Comparison of ENCODE assay signal across 10 cellular contexts in genomic region chr4:40991908-40992307, GRCh38.
DNase-seq lines count a peak whose midpoint lies in the region; ATAC-seq and TF ChIP-seq lines count a peak whose summit lies in the region.
"Had no signal": no experiment of that assay in that cellular context is flagged by ENCODE, and none has a peak within 500 bp of the region (broad histone marks: within the 10 kb centered on the region; RNA-seq: fewer than 3 reads in every experiment).

No MANE protein-coding gene starts in this region.

- no TSS peak for BruUV-seq in mammary epithelial cell (replicated peaks; lab: Mats Ljungman, UMichigan)

- no peaks in the 10 kb centered on the region for H3K36me3 ChIP-seq in mammary epithelial cell (ENCODE audit: insufficient read depth, low read length)

- no peak overlapping the region for H3K4me3 ChIP-seq in mammary epithelial cell (replicated peaks in 1 of 3; ENCODE audit: insufficient read depth in 1 of 3, low read depth in 2 of 3, low read length in 3 of 3)

- CTCF ChIA-PET in mammary epithelial cell (lab: Charles Lee; ENCODE audit: low non-redundant PET) = no interaction called here

- H3K4me1 ChIP-seq in mammary epithelial cell (ENCODE audit: insufficient read depth, low read length) = peaks cover 56% of the 10 kb centered on the region

- DNase-seq in GM13977 (ENCODE audit: low spot score) (peak; percentile 32), mammary epithelial cell (no peak), NCI-H128 (lab: John Stamatoyannopoulos, UW; ENCODE audit: unreplicated experiment) (no peak), NCI-H1930 (lab: John Stamatoyannopoulos, UW) (no peak), ureter (ENCODE audit: low spot score) (no peak), SHP77 treated with DMSO at 0.1 percent for 48 hours (lab: John Stamatoyannopoulos, UW) (no peak)
- DNase-seq: naive B cell, NCI-H526 had no signal

- dilution Hi-C loops in mammary epithelial cell (cut with HindIII; ENCODE audit: low sequenced_read_pairs) = loop anchor here (25.0 kb wide), 1 partner anchor 220 kb away; the partner anchor contains the start of gene APBB2

- H3K79me2 ChIP-seq in mammary epithelial cell (ENCODE audit: insufficient read depth, low read length) = peaks cover 54% of the 10 kb centered on the region

- no peaks in the 10 kb centered on the region for H3K9me3 ChIP-seq in mammary epithelial cell (replicated peaks; ENCODE audit: insufficient read depth, low read length)

- 92% methylated on average over 2 of the region's 3 CpGs for WGBS in mammary epithelial cell (ENCODE audit: low coverage, missing lambda C conversion rate)

- H3K27me3 ChIP-seq in mammary epithelial cell (ENCODE audit: insufficient read depth, low read length) = no peaks in the 10 kb centered on the region

- no peak overlapping the region for H2AFZ ChIP-seq in mammary epithelial cell (ENCODE audit: low read depth, low read length)

- ATAC-seq in GM21390 (IDR thresholded peaks at IDR 0.05; ENCODE audit: unreplicated experiment) = peak; percentile 57
- peak; percentile 57 for ATAC-seq in HG03097 (IDR thresholded peaks at IDR 0.05; ENCODE audit: low FRiP score, unreplicated experiment)

- no peaks in the 10 kb centered on the region for H4K20me1 ChIP-seq in mammary epithelial cell (ENCODE audit: insufficient read depth, low read length)

- intact Hi-C loops in mammary epithelial cell (cut with micrococcal nuclease) = loop anchor here (5.0 kb wide), 3 partner anchors 135 to 170 kb away; no protein-coding TSS in a partner anchor

- in situ Hi-C loops in GM13977 (cut with MboI; ENCODE audit: low pct_unique_long_range_greater_than_20kb, low sequenced_read_pairs, unreplicated experiment) (no loop called here), mammary epithelial cell (cut with MboI; ENCODE audit: low sequenced_read_pairs in 2 of 2) (no loop called here)

- H3K27ac ChIP-seq in mammary epithelial cell (ENCODE audit: insufficient read depth, low read depth, low read length) = peak overlapping the region; percentile 97

- no peak overlapping the region for H3K4me2 ChIP-seq in mammary epithelial cell (ENCODE audit: insufficient read depth, low read depth, low read length)

- TF ChIP-seq CTCF in GM13977 (IDR thresholded peaks at IDR 0.05; ENCODE audit: extremely low read depth, insufficient read depth, missing control alignments) = no peak
- TF ChIP-seq CTCF in mammary epithelial cell (conservative IDR thresholded peaks at IDR 0.05 in 1 of 2, IDR thresholded peaks at IDR 0.05 in 1 of 2; ENCODE audit: extremely low read depth in 1 of 2, insufficient read depth in 1 of 2, low read depth in 1 of 2, low read length in 2 of 2) = no peak

- H3K9ac ChIP-seq in mammary epithelial cell (ENCODE audit: insufficient read depth, low read length) = no peak overlapping the region
